In the genomic region with DNA sequence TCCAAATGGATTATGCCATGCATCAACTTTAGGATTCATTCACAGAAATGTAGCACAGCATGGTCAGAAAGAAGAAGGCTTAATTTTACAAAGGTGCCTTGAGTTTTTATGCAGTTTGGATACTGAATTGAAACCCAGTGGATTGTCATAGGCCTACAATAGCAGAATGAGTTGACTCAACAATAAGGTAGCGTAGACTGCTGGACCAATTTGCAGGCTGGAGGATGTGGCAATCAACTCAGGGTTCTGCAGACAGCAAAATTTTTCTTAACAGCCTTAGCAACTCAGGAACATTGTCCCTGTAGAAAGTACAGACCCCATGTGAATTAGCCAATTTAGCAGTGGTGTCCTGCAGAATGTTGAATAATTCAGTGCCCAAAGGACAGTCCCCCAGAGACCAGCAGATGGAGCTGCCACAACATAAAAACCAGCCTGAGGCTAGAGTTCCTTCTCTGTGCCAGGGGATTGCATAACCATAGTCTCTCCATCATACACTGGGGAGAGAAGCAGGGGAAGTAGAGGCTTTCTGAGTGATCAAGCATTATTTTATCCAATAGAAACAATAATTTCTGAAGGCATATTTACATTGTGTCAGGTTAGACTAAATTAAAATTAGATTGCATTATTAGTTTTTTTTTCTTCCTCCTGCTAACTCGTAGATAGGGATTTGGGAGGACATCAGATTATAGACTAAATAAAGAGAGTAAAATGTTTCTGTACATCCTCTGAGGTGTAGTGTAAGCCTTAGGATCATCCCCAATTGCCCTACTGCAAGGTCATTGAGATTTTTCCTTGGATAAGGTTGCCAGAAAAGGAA, we compare ENCODE assay signal across 8 cellular contexts. TPM values are rescaled to one million over a fixed set of nuclear protein-coding genes. Genes with fewer than 3 reads are reported as not detected.
A peak's percentile ranks its signal among the peaks of the same experiment; 100 is the strongest.
DNase-seq lines count a peak whose midpoint lies in the region; ATAC-seq and TF ChIP-seq lines count a peak whose summit lies in the region.

No MANE protein-coding gene starts in this region.

- DNase-seq in A172 (ENCODE audit: low spot score) (peak; percentile 75), GF-D8 (lab: John Stamatoyannopoulos, UW) (peak; percentile 42), NCI-H1105 (lab: John Stamatoyannopoulos, UW) (peak; percentile 31), UCSD-AML1 (lab: John Stamatoyannopoulos, UW; ENCODE audit: unreplicated experiment) (peak; percentile 46), fibroblast of gingiva (ENCODE audit: low read depth) (peak; percentile 79), natural killer cell (no peak)

- no peaks in the 10 kb centered on the region for H3K9me3 Mint-ChIP-seq in natural killer cell

- ATAC-seq in natural killer cell (peak; percentile 59 to 76 (median 72)), HG03039 (IDR thresholded peaks at IDR 0.05; ENCODE audit: unreplicated experiment) (no peak), GM21367 (IDR thresholded peaks at IDR 0.05; ENCODE audit: unreplicated experiment) (no peak)

- peaks cover 5 to 16% of the 10 kb centered on the region in 2 donors for H3K4me1 Mint-ChIP-seq in natural killer cell

- H3K27me3 Mint-ChIP-seq in natural killer cell (ENCODE audit: low read depth in 2 of 2), result no peaks in the 10 kb centered on the region

- H3K36me3 Mint-ChIP-seq in natural killer cell, result no peaks in the 10 kb centered on the region

- intact Hi-C loops in natural killer cell (cut with micrococcal nuclease), result no loop called here

- no peak for TF ChIP-seq CTCF in natural killer cell (IDR thresholded peaks at IDR 0.05)

- peak overlapping the region; percentile 3 to 67 for H3K27ac Mint-ChIP-seq in natural killer cell

- H3K4me3 Mint-ChIP-seq in natural killer cell, result no peak overlapping the region

RNA-seq across cellular contexts. Expression of a gene that starts 20.3 kb away (rescaled TPM):
- total RNA-seq in A172 (2014; rRNA removed; shearing (Covaris generic)), result 121 and 417 TPM in 2 replicates
- 10 to 100 TPM in 2 of 3 donors, 1 to 10 TPM in 1; 9.0 to 11.8 (median 11.4) TPM for total RNA-seq in natural killer cell

RNA-seq across cellular contexts. Expression of a gene that starts 47.8 kb away (rescaled TPM):
- 2.3 and 3.8 TPM in 2 replicates for total RNA-seq in A172 (2014; rRNA removed; shearing (Covaris generic))
- 1 to 10 TPM in 1 of 3 donors, under 1 TPM in 2; 0.49 to 1.0 (median 0.83) TPM for total RNA-seq in natural killer cell

Comparison
In these comparisons a context has a peak if more than half of its experiments do, and no peak if none do; other contexts are left out.
1. ATAC-seq: peak in natural killer cell (3 of 3); none in HG03039 (single experiment) and GM21367 (single experiment).